In the genomic region with DNA sequence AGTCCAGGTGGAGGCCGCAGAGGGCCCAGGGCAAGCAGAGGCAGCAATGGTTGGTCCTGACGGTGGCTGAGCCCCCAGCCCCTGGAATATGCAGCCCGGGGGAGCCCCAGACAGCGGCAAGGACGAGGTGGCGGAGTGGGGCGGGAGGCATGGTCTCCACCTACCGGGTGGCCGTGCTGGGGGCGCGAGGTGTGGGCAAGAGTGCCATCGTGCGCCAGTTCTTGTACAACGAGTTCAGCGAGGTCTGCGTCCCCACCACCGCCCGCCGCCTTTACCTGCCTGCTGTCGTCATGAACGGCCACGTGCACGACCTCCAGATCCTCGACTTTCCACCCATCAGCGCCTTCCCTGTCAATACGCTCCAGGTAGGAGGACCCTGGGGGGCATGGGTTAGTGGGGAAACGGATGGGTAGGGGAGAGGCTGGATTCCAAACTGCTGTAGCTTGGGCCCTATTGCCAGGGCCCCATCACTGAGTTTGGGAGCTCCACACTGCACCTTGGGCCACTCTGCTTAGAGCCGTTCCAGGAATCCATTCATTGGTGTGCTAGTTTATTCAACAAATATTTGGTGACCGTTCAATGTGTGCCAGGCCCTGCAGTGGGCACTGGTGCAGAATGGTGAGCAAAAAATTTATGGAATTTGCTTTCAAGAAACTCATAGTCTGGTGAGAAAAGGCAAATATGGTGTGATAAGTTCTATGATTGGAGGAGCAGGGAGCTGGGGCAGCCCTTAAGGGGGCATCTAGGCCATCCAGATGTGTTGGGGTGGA, we compare ENCODE assay signal across 24 cellular contexts. TPM values are rescaled to one million over a fixed set of nuclear protein-coding genes. Genes with fewer than 3 reads are reported as not detected.
DNase-seq lines count a peak whose midpoint lies in the region; ATAC-seq, FAIRE-seq and TF ChIP-seq lines count a peak whose summit lies in the region.
"Had no signal": no experiment of that assay in that cellular context is flagged by ENCODE, and none has a peak within 500 bp of the region (broad histone marks: within the 10 kb centered on the region; RNA-seq: fewer than 3 reads in every experiment).

No MANE protein-coding gene starts in this region.

- no peak overlapping the region for H3K4me3 ChIP-seq in H7 (ENCODE audit: insufficient read depth, low read depth, low read length)
- H3K4me3 ChIP-seq in HepG2 (replicated peaks in 1 of 3; ENCODE audit: insufficient read depth in 1 of 3, low read depth in 2 of 3, low read length in 3 of 3) = no peak overlapping the region
- no peak overlapping the region for H3K4me3 ChIP-seq in osteoblast (ENCODE audit: insufficient read depth, low read length)
- H3K4me3 ChIP-seq in suprapubic skin = no peak overlapping the region
- H3K4me3 ChIP-seq: A549, GM23338 had no signal

- CTCF ChIA-PET in HepG2 (lab: Yijun Ruan, JAX; ENCODE audit: low intra/inter-chr PET ratio, low total read pairs) = no interaction called here

- POLR2A ChIA-PET in HepG2 (lab: Yijun Ruan, JAX) = no interaction called here

- intact Hi-C loops in HepG2 (cut with micrococcal nuclease; ENCODE audit: unreplicated experiment) = no loop called here

- H3K9me3 Mint-ChIP-seq in activated naive CD8-positive, alpha-beta T cell treated with anti-CD3 and anti-CD28 coated beads for 36 hours = no peaks in the 10 kb centered on the region
- no peaks in the 10 kb centered on the region for H3K9me3 Mint-ChIP-seq in activated naive CD8-positive, alpha-beta T cell treated with anti-CD3 and anti-CD28 coated beads, Interleukin-2, amount 50 U/mL, for 24 hours
- H3K9me3 Mint-ChIP-seq: CD4-positive, alpha-beta T cell; IgD-negative memory B cell had no signal

- no peak overlapping the region for H3K4me3 Mint-ChIP-seq in activated naive CD8-positive, alpha-beta T cell treated with anti-CD3 and anti-CD28 coated beads for 36 hours
- H3K4me3 Mint-ChIP-seq in activated naive CD8-positive, alpha-beta T cell treated with anti-CD3 and anti-CD28 coated beads, Interleukin-2, amount 50 U/mL, for 24 hours = no peak overlapping the region
- H3K4me3 Mint-ChIP-seq: CD4-positive, alpha-beta T cell; GM23338; IgD-negative memory B cell had no signal

- no peak for DNase-seq in activated naive CD8-positive, alpha-beta T cell treated with anti-CD3 and anti-CD28 coated beads for 36 hours
- DNase-seq in activated naive CD8-positive, alpha-beta T cell treated with anti-CD3 and anti-CD28 coated beads, Interleukin-2, amount 50 U/mL, for 24 hours = no peak
- DNase-seq in H7 (peak; percentile 42), HepG2 (ENCODE audit: low spot score) (no peak), osteoblast (ENCODE audit: insufficient read length, low spot score, missing footprints) (peak; percentile 77), suprapubic skin (ENCODE audit: low spot score in 2 of 2) (no peak)
- no peak for DNase-seq in stimulated activated CD4-positive, alpha-beta T cell treated with anti-CD3 and anti-CD28 coated beads, Interleukin-4, amount 100 ng/mL, for 24 hours
- DNase-seq: AML-193; Caco-2; CD4-positive, alpha-beta T cell had no signal

- ATAC-seq in activated naive CD8-positive, alpha-beta T cell treated with anti-CD3 and anti-CD28 coated beads, Interleukin-2, amount 50 U/mL, for 24 hours = no peak
- ATAC-seq in HepG2 (no peak), GM21390 (IDR thresholded peaks at IDR 0.05; ENCODE audit: unreplicated experiment) (no peak)
- ATAC-seq: A549, GM23338, HCT116 had no signal

- H3K27me3 ChIP-seq in H7 (ENCODE audit: control insufficient read depth, insufficient read depth, low read length) = peaks cover 22% of the 10 kb centered on the region
- no peaks in the 10 kb centered on the region for H3K27me3 ChIP-seq in HepG2 (ENCODE audit: control insufficient read depth in 1 of 2, insufficient read depth in 2 of 2, low read length in 2 of 2)
- peaks cover 20% of the 10 kb centered on the region for H3K27me3 ChIP-seq in osteoblast (ENCODE audit: insufficient read depth, low read length)
- H3K27me3 ChIP-seq in suprapubic skin = peaks cover 6% of the 10 kb centered on the region

- FAIRE-seq in HepG2 (lab: Jason Lieb, UNC) = no peak
- FAIRE-seq: A549, D721Med, G401.6, GM12891, GM18507, H54, HTR-8/SVneo had no signal

- H3K4me2 ChIP-seq in HepG2 (ENCODE audit: low read depth, low read length) = no peak overlapping the region
- no peak overlapping the region for H3K4me2 ChIP-seq in osteoblast (ENCODE audit: insufficient read depth, low read length)
- H3K4me2 ChIP-seq: A549, GM23338 had no signal

- H2AFZ ChIP-seq in HepG2 (ENCODE audit: low read length) (no peak overlapping the region), osteoblast (ENCODE audit: low read length) (no peak overlapping the region)
- H2AFZ ChIP-seq: GM23338 had no signal

- peaks cover 23% of the 10 kb centered on the region for H3K4me1 ChIP-seq in HepG2 (ENCODE audit: insufficient read depth, low read length)
- H3K4me1 ChIP-seq in osteoblast (ENCODE audit: insufficient read depth, low read length) = peaks cover 6% of the 10 kb centered on the region
- H3K4me1 ChIP-seq in suprapubic skin = peaks cover 14% of the 10 kb centered on the region
- H3K4me1 ChIP-seq: A549 had no signal

- H4K20me1 ChIP-seq in HepG2 (ENCODE audit: insufficient read depth, low read length) (no peaks in the 10 kb centered on the region), osteoblast (ENCODE audit: insufficient read depth, low read length) (peaks cover 5% of the 10 kb centered on the region)

- no peak for TF ChIP-seq RAD21 in HepG2 (CRISPR knock-in tag; IDR thresholded peaks at IDR 0.05)

- TF ChIP-seq POLR2A in HepG2 (IDR thresholded peaks at IDR 0.05; ENCODE audit: insufficient read depth in 1 of 2, low read depth in 2 of 2, low read length in 2 of 2) (no peak), suprapubic skin (IDR thresholded peaks at IDR 0.05) (no peak)

- TF ChIP-seq CTCF in HepG2 (CRISPR knock-in tag; IDR thresholded peaks at IDR 0.05) (no peak), osteoblast (IDR thresholded peaks at IDR 0.05; ENCODE audit: extremely low read depth, low read depth, low read length) (no peak), suprapubic skin (IDR thresholded peaks at IDR 0.05) (no peak)

- BruUV-seq in HepG2 (replicated peaks; lab: Mats Ljungman, UMichigan) = no TSS peak

- no peak overlapping the region for H3K9ac ChIP-seq in HepG2 (ENCODE audit: insufficient read depth, low read depth, low read length)

- TF ChIP-seq EP300 in HepG2 (IDR thresholded peaks at IDR 0.05; ENCODE audit: low read depth in 2 of 2, low read length in 2 of 2) = no peak
- no peak for TF ChIP-seq EP300 in HepG2 (CRISPR knock-in tag; IDR thresholded peaks at IDR 0.05; ENCODE audit: borderline replicate concordance)
- no peak for TF ChIP-seq EP300 in suprapubic skin (IDR thresholded peaks at IDR 0.05)

- in situ Hi-C loops in HepG2 (cut with HindIII; ENCODE audit: extremely low pct_ligation_motif_present, low pct_unique_long_range_greater_than_20kb) = loop anchor here (25.0 kb wide), 1 partner anchor 423 kb away; no protein-coding TSS in a partner anchor

- no peak overlapping the region for H3K27ac ChIP-seq in HepG2 (ENCODE audit: extremely low read length, insufficient read depth, low read length)
- no peak overlapping the region for H3K27ac ChIP-seq in osteoblast (ENCODE audit: low read depth, low read length)
- no peak overlapping the region for H3K27ac ChIP-seq in suprapubic skin
- H3K27ac ChIP-seq: 22Rv1, A549, C4-2B had no signal

- 86% methylated on average over 17 of the region's 29 CpGs for WGBS in HepG2 (ENCODE audit: low lambda C conversion rate)
- 85% methylated on average over 16 of the region's 29 CpGs for WGBS in suprapubic skin

- no peaks in the 10 kb centered on the region for H3K9me3 ChIP-seq in HepG2 (ENCODE audit: low read length)
- no peaks in the 10 kb centered on the region for H3K9me3 ChIP-seq in osteoblast (ENCODE audit: low read depth, low read length)
- no peaks in the 10 kb centered on the region for H3K9me3 ChIP-seq in suprapubic skin
- H3K9me3 ChIP-seq: A549, Caco-2 had no signal

- H3K36me3 ChIP-seq in H7 (replicated peaks; ENCODE audit: control insufficient read depth, insufficient read depth, low read length) (no peaks in the 10 kb centered on the region), HepG2 (replicated peaks in 1 of 2; ENCODE audit: control insufficient read depth in 1 of 2, insufficient read depth in 2 of 2, low read length in 2 of 2) (no peaks in the 10 kb centered on the region), osteoblast (ENCODE audit: insufficient read depth, low read length) (no peaks in the 10 kb centered on the region), suprapubic skin (no peaks in the 10 kb centered on the region)

- H3K79me2 ChIP-seq in HepG2 (ENCODE audit: insufficient read depth, low read length) (peaks cover 2% of the 10 kb centered on the region), osteoblast (ENCODE audit: insufficient read depth, low read length) (no peaks in the 10 kb centered on the region)

- H3K27me3 Mint-ChIP-seq in activated naive CD8-positive, alpha-beta T cell treated with anti-CD3 and anti-CD28 coated beads for 36 hours = peaks cover 8% of the 10 kb centered on the region
- H3K27me3 Mint-ChIP-seq in activated naive CD8-positive, alpha-beta T cell treated with anti-CD3 and anti-CD28 coated beads, Interleukin-2, amount 50 U/mL, for 24 hours = peaks cover 6% of the 10 kb centered on the region

- peaks cover 10% of the 10 kb centered on the region for H3K4me1 Mint-ChIP-seq in activated naive CD8-positive, alpha-beta T cell treated with anti-CD3 and anti-CD28 coated beads for 36 hours
- H3K4me1 Mint-ChIP-seq in activated naive CD8-positive, alpha-beta T cell treated with anti-CD3 and anti-CD28 coated beads, Interleukin-2, amount 50 U/mL, for 24 hours = peaks cover 11% of the 10 kb centered on the region

- peak overlapping the region; percentile 2 for H3K27ac Mint-ChIP-seq in activated naive CD8-positive, alpha-beta T cell treated with anti-CD3 and anti-CD28 coated beads for 36 hours
- no peak overlapping the region for H3K27ac Mint-ChIP-seq in activated naive CD8-positive, alpha-beta T cell treated with anti-CD3 and anti-CD28 coated beads, Interleukin-2, amount 50 U/mL, for 24 hours
- H3K27ac Mint-ChIP-seq: CD4-positive, alpha-beta T cell; GM23338; IgD-negative memory B cell had no signal

- peaks cover 8% of the 10 kb centered on the region for H3K36me3 Mint-ChIP-seq in activated naive CD8-positive, alpha-beta T cell treated with anti-CD3 and anti-CD28 coated beads for 36 hours
- no peaks in the 10 kb centered on the region for H3K36me3 Mint-ChIP-seq in activated naive CD8-positive, alpha-beta T cell treated with anti-CD3 and anti-CD28 coated beads, Interleukin-2, amount 50 U/mL, for 24 hours (ENCODE audit: low read depth)

RNA-seq across cellular contexts. Expression of gene RASL10B, which starts 3.8 kb away (rescaled TPM):
- total RNA-seq in activated naive CD8-positive, alpha-beta T cell treated with anti-CD3 and anti-CD28 coated beads for 36 hours = 1 to 10 TPM; 2.5 to 2.6 TPM
- 13.8 and 16.9 TPM in 2 replicates for total RNA-seq in H7 (2014; rRNA removed; shearing (Covaris generic))
- total RNA-seq in HepG2 (2016; rRNA removed; fragmentation: Illumina TruSeq; extraction: Trizol) (11.0 TPM in 2 replicates), osteoblast (2.7 and 4.0 TPM in 2 replicates), suprapubic skin (1 to 10 TPM in 3 of 4 donors, under 1 TPM in 1; 0.94 to 2.5 (median 1.9) TPM)
- total RNA-seq in HepG2 (2016; cell fraction: cytosol; rRNA removed; fragmentation: Illumina TruSeq; extraction: Trizol; ENCODE audit: low read depth) = 6.7 and 7.7 TPM in 2 replicates
- 9.5 and 11.0 TPM in 2 replicates for total RNA-seq in HepG2 (2016; cell fraction: insoluble cytoplasmic fraction; rRNA removed; fragmentation: Illumina TruSeq; extraction: Trizol)
- total RNA-seq in HepG2 (2016; cell fraction: membrane; rRNA removed; fragmentation: Illumina TruSeq; extraction: Trizol) = 22.4 and 23.7 TPM in 2 replicates
- total RNA-seq in HepG2 (2016; cell fraction: nucleus; rRNA removed; fragmentation: Illumina TruSeq; extraction: Trizol) = 5.6 and 6.2 TPM in 2 replicates
- polyA plus RNA-seq in HepG2 (2011; rRNA removed) = 7.5 and 8.8 TPM in 2 replicates
- 5.6 and 9.6 TPM in 2 replicates for polyA plus RNA-seq in HepG2 (2011; cell fraction: cytosol; rRNA removed)
- polyA plus RNA-seq in HepG2 (2011; cell fraction: nucleus; rRNA removed) = 7.2 and 7.9 TPM in 2 replicates
- polyA plus RNA-seq in HepG2 (2012) = 7.8 and 8.4 TPM in 2 replicates
- polyA plus RNA-seq in HepG2 (2016; cell fraction: cytosol; fragmentation: Illumina TruSeq; extraction: Trizol; ENCODE audit: low read depth) = 10.8 and 10.9 TPM in 2 replicates
- polyA plus RNA-seq in HepG2 (2016; cell fraction: insoluble cytoplasmic fraction; fragmentation: Illumina TruSeq; extraction: Trizol; ENCODE audit: low read depth) = 11.0 and 13.4 TPM in 2 replicates
- 23.2 and 26.5 TPM in 2 replicates for polyA plus RNA-seq in HepG2 (2016; cell fraction: membrane; fragmentation: Illumina TruSeq; extraction: Trizol; ENCODE audit: low read depth)
- 9.0 and 10.2 TPM in 2 replicates for polyA plus RNA-seq in HepG2 (2016; cell fraction: nucleus; fragmentation: Illumina TruSeq; extraction: Trizol; ENCODE audit: insufficient read depth, low read depth)
- 31.4 TPM in 1 of 2 replicates, not detected in the other for polyA minus RNA-seq in HepG2 (2011; rRNA and poly(A)+ RNA removed; ENCODE audit: low replicate concordance)
- polyA minus RNA-seq in HepG2 (2011; cell fraction: cytosol; rRNA and poly(A)+ RNA removed) = 7.5 and 10.6 TPM in 2 replicates
- polyA minus RNA-seq in HepG2 (2011; cell fraction: nucleus; rRNA and poly(A)+ RNA removed) = 5.0 and 7.1 TPM in 2 replicates
- polyA plus RNA-seq: IgD-negative memory B cell had no signal

RNA-seq across cellular contexts. Expression of gene GAS2L2, which starts 17.8 kb away (rescaled TPM):
- under 1 TPM; 0.40 to 0.43 TPM for total RNA-seq in activated naive CD8-positive, alpha-beta T cell treated with anti-CD3 and anti-CD28 coated beads for 36 hours
- total RNA-seq in H7 (2014; rRNA removed; shearing (Covaris generic)) = 0.10 TPM in 1 of 2 replicates, not detected in the other
- not detected in 2 replicates for total RNA-seq in HepG2 (2016; rRNA removed; fragmentation: Illumina TruSeq; extraction: Trizol)
- total RNA-seq in HepG2 (2016; cell fraction: cytosol; rRNA removed; fragmentation: Illumina TruSeq; extraction: Trizol; ENCODE audit: low read depth) = not detected in 2 replicates
- not detected in 2 replicates for total RNA-seq in HepG2 (2016; cell fraction: insoluble cytoplasmic fraction; rRNA removed; fragmentation: Illumina TruSeq; extraction: Trizol)
- total RNA-seq in HepG2 (2016; cell fraction: membrane; rRNA removed; fragmentation: Illumina TruSeq; extraction: Trizol) = not detected in 2 replicates
- not detected in 2 replicates for total RNA-seq in HepG2 (2016; cell fraction: nucleus; rRNA removed; fragmentation: Illumina TruSeq; extraction: Trizol)
- polyA plus RNA-seq in HepG2 (2011; rRNA removed) = not detected in 2 replicates
- not detected in 2 replicates for polyA plus RNA-seq in HepG2 (2011; cell fraction: cytosol; rRNA removed)
- polyA plus RNA-seq in HepG2 (2011; cell fraction: nucleus; rRNA removed) = not detected in 2 replicates
- polyA plus RNA-seq in HepG2 (2012) = not detected in 2 replicates
- polyA plus RNA-seq in HepG2 (2016; cell fraction: cytosol; fragmentation: Illumina TruSeq; extraction: Trizol; ENCODE audit: low read depth) = not detected in 2 replicates
- not detected in 2 replicates for polyA plus RNA-seq in HepG2 (2016; cell fraction: insoluble cytoplasmic fraction; fragmentation: Illumina TruSeq; extraction: Trizol; ENCODE audit: low read depth)
- not detected in 2 replicates for polyA plus RNA-seq in HepG2 (2016; cell fraction: membrane; fragmentation: Illumina TruSeq; extraction: Trizol; ENCODE audit: low read depth)
- not detected in 2 replicates for polyA plus RNA-seq in HepG2 (2016; cell fraction: nucleus; fragmentation: Illumina TruSeq; extraction: Trizol; ENCODE audit: insufficient read depth, low read depth)
- polyA minus RNA-seq in HepG2 (2011; rRNA and poly(A)+ RNA removed; ENCODE audit: low replicate concordance) = 0.06 and 0.09 TPM in 2 replicates
- polyA minus RNA-seq in HepG2 (2011; cell fraction: cytosol; rRNA and poly(A)+ RNA removed) = not detected in 2 replicates
- not detected in 2 replicates for polyA minus RNA-seq in HepG2 (2011; cell fraction: nucleus; rRNA and poly(A)+ RNA removed)
- not detected in 2 replicates for total RNA-seq in osteoblast
- under 1 TPM in 2 of 4 donors, not detected in 2; 0.24 to 0.49 TPM for total RNA-seq in suprapubic skin
- total RNA-seq: Caco-2, GM23338 had no signal
- polyA plus RNA-seq: BJ, IgD-negative memory B cell had no signal

RNA-seq across cellular contexts. Expression of gene C17orf50, which starts 25.5 kb away (rescaled TPM):
- total RNA-seq in activated naive CD8-positive, alpha-beta T cell treated with anti-CD3 and anti-CD28 coated beads for 36 hours = not detected
- not detected in 2 replicates for total RNA-seq in H7 (2014; rRNA removed; shearing (Covaris generic))
- total RNA-seq in HepG2 (2016; rRNA removed; fragmentation: Illumina TruSeq; extraction: Trizol) (not detected in 2 replicates), osteoblast (not detected in 2 replicates), suprapubic skin (not detected)
- not detected in 2 replicates for total RNA-seq in HepG2 (2016; cell fraction: cytosol; rRNA removed; fragmentation: Illumina TruSeq; extraction: Trizol; ENCODE audit: low read depth)
- not detected in 2 replicates for total RNA-seq in HepG2 (2016; cell fraction: insoluble cytoplasmic fraction; rRNA removed; fragmentation: Illumina TruSeq; extraction: Trizol)
- not detected in 2 replicates for total RNA-seq in HepG2 (2016; cell fraction: membrane; rRNA removed; fragmentation: Illumina TruSeq; extraction: Trizol)
- total RNA-seq in HepG2 (2016; cell fraction: nucleus; rRNA removed; fragmentation: Illumina TruSeq; extraction: Trizol) = not detected in 2 replicates
- polyA plus RNA-seq in HepG2 (2011; rRNA removed) = not detected in 2 replicates
- polyA plus RNA-seq in HepG2 (2011; cell fraction: cytosol; rRNA removed) = not detected in 2 replicates
- not detected in 2 replicates for polyA plus RNA-seq in HepG2 (2011; cell fraction: nucleus; rRNA removed)
- polyA plus RNA-seq in HepG2 (2012) = not detected in 2 replicates
- polyA plus RNA-seq in HepG2 (2016; cell fraction: cytosol; fragmentation: Illumina TruSeq; extraction: Trizol; ENCODE audit: low read depth) = not detected in 2 replicates
- not detected in 2 replicates for polyA plus RNA-seq in HepG2 (2016; cell fraction: insoluble cytoplasmic fraction; fragmentation: Illumina TruSeq; extraction: Trizol; ENCODE audit: low read depth)
- not detected in 2 replicates for polyA plus RNA-seq in HepG2 (2016; cell fraction: membrane; fragmentation: Illumina TruSeq; extraction: Trizol; ENCODE audit: low read depth)
- not detected in 2 replicates for polyA plus RNA-seq in HepG2 (2016; cell fraction: nucleus; fragmentation: Illumina TruSeq; extraction: Trizol; ENCODE audit: insufficient read depth, low read depth)
- not detected in 2 replicates for polyA minus RNA-seq in HepG2 (2011; rRNA and poly(A)+ RNA removed; ENCODE audit: low replicate concordance)
- polyA minus RNA-seq in HepG2 (2011; cell fraction: cytosol; rRNA and poly(A)+ RNA removed) = not detected in 2 replicates
- polyA minus RNA-seq in HepG2 (2011; cell fraction: nucleus; rRNA and poly(A)+ RNA removed) = not detected in 2 replicates
- total RNA-seq: Caco-2; CD4-positive, alpha-beta T cell had no signal
- polyA plus RNA-seq: BJ, IgD-negative memory B cell had no signal

Comparison
In these comparisons a context has a peak if more than half of its experiments do, and no peak if none do; other contexts are left out.
1. DNase-seq: peak in H7 (single experiment) and osteoblast (single experiment); none in activated naive CD8-positive, alpha-beta T cell treated with anti-CD3 and anti-CD28 coated beads for 36 hours (single experiment), activated naive CD8-positive, alpha-beta T cell treated with anti-CD3 and anti-CD28 coated beads, Interleukin-2, amount 50 U/mL, for 24 hours (single experiment), HepG2 (single experiment), suprapubic skin (0 of 2) and stimulated activated CD4-positive, alpha-beta T cell treated with anti-CD3 and anti-CD28 coated beads, Interleukin-4, amount 100 ng/mL, for 24 hours (single experiment).